In the genomic region with DNA sequence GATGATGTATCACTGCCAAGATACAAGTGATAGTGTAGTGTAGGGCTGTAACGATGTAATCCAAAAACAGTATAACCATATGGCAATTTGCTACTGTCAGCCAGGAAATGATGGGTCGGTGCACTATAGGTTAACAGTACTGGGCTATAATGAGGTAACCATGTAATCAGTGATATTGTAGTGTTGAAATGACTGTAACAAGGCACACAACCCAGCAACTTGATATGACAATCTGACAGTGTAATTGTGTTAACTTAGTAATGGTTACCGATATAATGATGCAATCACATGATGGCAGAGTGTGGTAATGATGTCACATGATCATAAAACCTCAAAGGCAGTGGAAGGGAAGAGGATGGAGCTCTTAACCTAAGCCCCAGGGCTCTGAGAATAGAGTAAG, we compare ENCODE assay signal across 12 cellular contexts.
DNase-seq lines count a peak whose midpoint lies in the region; ATAC-seq, FAIRE-seq and TF ChIP-seq lines count a peak whose summit lies in the region.
"Had no signal": no experiment of that assay in that cellular context is flagged by ENCODE, and none has a peak within 500 bp of the region (broad histone marks: within the 10 kb centered on the region; RNA-seq: fewer than 3 reads in every experiment).

No MANE protein-coding gene starts in this region.

- no peak overlapping the region for H3K4me2 ChIP-seq in Loucy (ENCODE audit: low read depth, low read length, poor library complexity, severe bottlenecking)

- no peak overlapping the region for H3K9ac ChIP-seq in Loucy (ENCODE audit: low read depth, low read length, poor library complexity, severe bottlenecking)

- no peaks in the 10 kb centered on the region for H3K27me3 ChIP-seq in Loucy (ENCODE audit: insufficient read depth, low read length, poor library complexity, severe bottlenecking)

- H3K27me3 Mint-ChIP-seq in activated naive CD8-positive, alpha-beta T cell treated with anti-CD3 and anti-CD28 coated beads, Interleukin-2, amount 50 U/mL, for 24 hours: peaks cover 23% of the 10 kb centered on the region
- H3K27me3 Mint-ChIP-seq in activated naive CD8-positive, alpha-beta T cell treated with anti-CD3 and anti-CD28 coated beads for 36 hours: peaks cover 18% of the 10 kb centered on the region

- H2AFZ ChIP-seq in Loucy (ENCODE audit: low read length): 0 out of 2 replicates have a peak overlapping the region, but pooled peaks have one; percentile 28

- FAIRE-seq in urothelium cell line (lab: Jason Lieb, UNC): peak; percentile 86
- FAIRE-seq: H1 had no signal

- no peaks in the 10 kb centered on the region for H3K36me3 ChIP-seq in Loucy (ENCODE audit: insufficient read depth, low read length)

- no peaks in the 10 kb centered on the region for H3K79me2 ChIP-seq in Loucy (ENCODE audit: insufficient read depth, low read length)

- DNase-seq in activated naive CD8-positive, alpha-beta T cell treated with anti-CD3 and anti-CD28 coated beads, Interleukin-2, amount 50 U/mL, for 24 hours: no peak
- no peak for DNase-seq in activated naive CD8-positive, alpha-beta T cell treated with anti-CD3 and anti-CD28 coated beads for 36 hours
- DNase-seq in RKO (ENCODE audit: low spot score) (peak; percentile 18), urothelium cell line (ENCODE audit: low spot score) (no peak), kidney glomerular epithelial cell (lab: John Stamatoyannopoulos, UW) (no peak)
- no peak for DNase-seq in stimulated activated CD4-positive, alpha-beta T cell treated with anti-CD3 and anti-CD28 coated beads, Interleukin-4, amount 100 ng/mL, for 24 hours
- DNase-seq: CD8-positive, alpha-beta memory T cell; NCI-H1092; NCI-H446; SIG-M5 had no signal

- peaks cover 21% of the 10 kb centered on the region for H3K4me1 ChIP-seq in Loucy (ENCODE audit: insufficient read depth, low read length, poor library complexity, severe bottlenecking)

- no peaks in the 10 kb centered on the region for H3K36me3 Mint-ChIP-seq in activated naive CD8-positive, alpha-beta T cell treated with anti-CD3 and anti-CD28 coated beads, Interleukin-2, amount 50 U/mL, for 24 hours (ENCODE audit: low read depth)
- no peaks in the 10 kb centered on the region for H3K36me3 Mint-ChIP-seq in activated naive CD8-positive, alpha-beta T cell treated with anti-CD3 and anti-CD28 coated beads for 36 hours
- H3K36me3 Mint-ChIP-seq: CD8-positive, alpha-beta memory T cell had no signal

- H3K4me3 Mint-ChIP-seq in activated naive CD8-positive, alpha-beta T cell treated with anti-CD3 and anti-CD28 coated beads, Interleukin-2, amount 50 U/mL, for 24 hours: no peak overlapping the region
- H3K4me3 Mint-ChIP-seq in activated naive CD8-positive, alpha-beta T cell treated with anti-CD3 and anti-CD28 coated beads for 36 hours: no peak overlapping the region
- H3K4me3 Mint-ChIP-seq: CD8-positive, alpha-beta memory T cell had no signal

- no peaks in the 10 kb centered on the region for H3K9me2 ChIP-seq in Loucy (replicated peaks; ENCODE audit: low read depth, low read length)

- no peaks in the 10 kb centered on the region for H3K4me1 Mint-ChIP-seq in activated naive CD8-positive, alpha-beta T cell treated with anti-CD3 and anti-CD28 coated beads, Interleukin-2, amount 50 U/mL, for 24 hours
- no peaks in the 10 kb centered on the region for H3K4me1 Mint-ChIP-seq in activated naive CD8-positive, alpha-beta T cell treated with anti-CD3 and anti-CD28 coated beads for 36 hours
- H3K4me1 Mint-ChIP-seq: CD8-positive, alpha-beta memory T cell had no signal

- H3K4me3 ChIP-seq in Loucy (ENCODE audit: low read length, poor library complexity, severe bottlenecking): no peak overlapping the region

- H3K9me3 ChIP-seq in Loucy (ENCODE audit: insufficient read depth, low read depth, low read length): no peaks in the 10 kb centered on the region

- no peaks in the 10 kb centered on the region for H3K9me3 Mint-ChIP-seq in activated naive CD8-positive, alpha-beta T cell treated with anti-CD3 and anti-CD28 coated beads, Interleukin-2, amount 50 U/mL, for 24 hours
- no peaks in the 10 kb centered on the region for H3K9me3 Mint-ChIP-seq in activated naive CD8-positive, alpha-beta T cell treated with anti-CD3 and anti-CD28 coated beads for 36 hours
- H3K9me3 Mint-ChIP-seq: CD8-positive, alpha-beta memory T cell had no signal

- no peak overlapping the region for H3K27ac Mint-ChIP-seq in activated naive CD8-positive, alpha-beta T cell treated with anti-CD3 and anti-CD28 coated beads, Interleukin-2, amount 50 U/mL, for 24 hours
- H3K27ac Mint-ChIP-seq in activated naive CD8-positive, alpha-beta T cell treated with anti-CD3 and anti-CD28 coated beads for 36 hours: no peak overlapping the region
- H3K27ac Mint-ChIP-seq: CD8-positive, alpha-beta memory T cell had no signal

- peak; percentile 46 for ATAC-seq in activated naive CD8-positive, alpha-beta T cell treated with anti-CD3 and anti-CD28 coated beads, Interleukin-2, amount 50 U/mL, for 24 hours

- no peaks in the 10 kb centered on the region for H3F3A ChIP-seq in Loucy (ENCODE audit: low read depth)

- no peaks in the 10 kb centered on the region for H4K20me1 ChIP-seq in Loucy (ENCODE audit: insufficient read depth, low read length, poor library complexity, severe bottlenecking)

- no peak for TF ChIP-seq CTCF in Loucy (conservative IDR thresholded peaks at IDR 0.05; ENCODE audit: low read length)
